24 cellular contexts compared by ENCODE assay signal in the genomic region with DNA sequence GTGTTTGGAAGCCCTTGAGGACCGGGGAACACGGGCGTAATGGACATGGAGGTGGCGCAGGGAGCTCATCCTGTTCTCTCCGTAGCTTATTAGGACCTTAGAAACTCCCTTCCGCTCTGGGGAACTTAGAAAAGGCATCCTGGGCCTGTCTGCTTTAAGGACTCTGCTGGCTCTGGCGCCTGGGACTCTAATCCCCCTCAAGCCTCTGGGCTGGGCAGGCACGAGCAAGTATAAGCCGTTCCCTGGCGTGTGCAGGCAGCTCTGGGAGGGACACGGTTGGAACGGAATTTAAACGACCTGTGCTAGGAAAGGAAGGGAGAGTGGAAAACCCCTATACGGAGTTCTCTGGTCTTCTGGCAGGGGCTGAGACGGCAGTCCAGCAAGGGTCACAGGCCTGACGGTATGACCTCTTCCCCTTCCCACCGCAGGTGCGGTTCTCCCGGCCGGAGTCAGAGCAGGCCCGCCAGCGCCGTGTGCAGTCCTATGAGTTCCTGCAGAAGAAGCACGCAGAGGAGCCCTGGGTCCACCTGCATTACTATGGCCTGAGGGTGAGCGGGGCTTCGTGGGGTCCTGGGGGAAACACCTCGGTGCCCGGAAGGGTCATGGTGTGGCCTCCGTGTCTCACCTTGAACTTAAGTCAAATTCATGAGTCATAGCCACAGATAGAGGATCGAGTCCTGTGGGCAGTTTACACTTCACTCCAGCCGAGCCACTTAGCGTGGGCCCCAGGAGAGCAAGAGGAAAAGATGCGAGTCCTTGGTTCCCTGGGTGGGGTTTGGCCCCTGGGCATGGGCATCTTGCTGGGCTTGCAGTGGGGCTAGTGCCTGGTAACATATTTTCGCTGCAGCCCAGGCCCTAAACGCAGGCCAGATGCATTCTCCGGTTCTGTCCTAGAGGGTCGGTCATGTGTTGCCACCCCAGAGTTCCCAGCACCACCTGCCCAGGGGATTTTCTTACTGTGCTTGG. TPM values are rescaled to one million over a fixed set of nuclear protein-coding genes. Genes with fewer than 3 reads are reported as not detected.
DNase-seq lines count a peak whose midpoint lies in the region; ATAC-seq and TF ChIP-seq lines count a peak whose summit lies in the region.
"Had no signal": no experiment of that assay in that cellular context is flagged by ENCODE, and none has a peak within 500 bp of the region (broad histone marks: within the 10 kb centered on the region; RNA-seq: fewer than 3 reads in every experiment).

No MANE protein-coding gene starts in this region.

- H3K4me3 ChIP-seq in neural progenitor cell, result no peak overlapping the region
- H3K4me3 ChIP-seq: upper lobe of right lung had no signal

- no peaks in the 10 kb centered on the region for H3K79me2 ChIP-seq in neural progenitor cell (ENCODE audit: low read depth)

- H3K9ac ChIP-seq in neural progenitor cell, result no peak overlapping the region

- H3K36me3 ChIP-seq in neural progenitor cell, result no peaks in the 10 kb centered on the region

- H3K27me3 ChIP-seq in CD4-positive, alpha-beta T cell (ENCODE audit: control insufficient read depth, insufficient read depth, low read length), result no peaks in the 10 kb centered on the region
- H3K27me3 ChIP-seq in neural progenitor cell, result no peaks in the 10 kb centered on the region
- H3K27me3 ChIP-seq: neutrophil, upper lobe of right lung had no signal

- H3K27ac Mint-ChIP-seq in CD4-positive, alpha-beta T cell, result peak overlapping the region; percentile 46
- H3K27ac Mint-ChIP-seq in dendritic cell treated with granulocyte-macrophage colony-stimulating factor and Interleukin-4, amounts not matched to agents 40 ng/mL and 50 ng/mL, for 4 days, result peak overlapping the region; percentile 30
- H3K27ac Mint-ChIP-seq in neural progenitor cell, result no peak overlapping the region
- no peak overlapping the region for H3K27ac Mint-ChIP-seq in Calu3 (ENCODE audit: unreplicated experiment)
- H3K27ac Mint-ChIP-seq: activated CD8-positive, alpha-beta T cell treated with anti-CD3 and anti-CD28 coated beads, Interleukin-2, amount 10 ng/mL, durations not matched to agents 7 days and 5 days; activated T-helper 1 cell treated with anti-CD3 and anti-CD28 coated beads, Interleukin-12 subunit alpha, Interleukin-12 subunit beta, Interleukin-2, Interleukin-4 antibody, amounts not matched to agents 30 ng/mL and 10 ng/mL and 1 ng/mL, durations not matched to agents 14 hours and 24 hours and 36 hours; stimulated activated naive CD8-positive, alpha-beta T cell treated with anti-CD3 and anti-CD28 coated beads, Interleukin-15, Interleukin-2, amounts not matched to agents 100 ng/mL and 50 ng/mL, for 24 hours; T-helper 1 cell treated with Interleukin-12 subunit alpha and Interleukin-12 subunit beta and Interleukin-4 antibody, amounts not matched to agents 30 μg/mL and 1 μg/mL, for 36 hours; WTC11 had no signal

- peaks cover 5% of the 10 kb centered on the region for H4K20me1 ChIP-seq in neural progenitor cell (ENCODE audit: low read depth)

- no peak for DNase-seq in CD4-positive, alpha-beta T cell
- DNase-seq in HPDE6-E6E7 (ENCODE audit: extremely low spot score) (peak; percentile 67), neural progenitor cell (ENCODE audit: low spot score) (peak; percentile 49), Calu3 (no peak)
- DNase-seq: activated CD8-positive, alpha-beta T cell treated with anti-CD3 and anti-CD28 coated beads, Interleukin-2, amount 10 ng/mL, durations not matched to agents 7 days and 5 days; CD4-positive, CD25-positive, alpha-beta regulatory T cell; DND-41; foreskin fibroblast; MV-4-11; NCI-H1930; NCI-H446; retina; SIG-M5; stimulated activated CD4-positive, alpha-beta T cell treated with anti-CD3 and anti-CD28 coated beads, Interleukin-15, amount 100 ng/mL, for 24 hours; upper lobe of right lung had no signal

- no peaks in the 10 kb centered on the region for H3K4me1 ChIP-seq in neural progenitor cell
- H3K4me1 ChIP-seq: upper lobe of right lung had no signal

- intact Hi-C loops in CD4-positive, alpha-beta T cell (cut with DNase I, micrococcal nuclease), result no loop called here
- intact Hi-C loops in dendritic cell treated with granulocyte-macrophage colony-stimulating factor and Interleukin-4, amounts not matched to agents 40 ng/mL and 50 ng/mL, for 4 days (cut with micrococcal nuclease), result no loop called here
- intact Hi-C loops in Calu3 (cut with micrococcal nuclease; ENCODE audit: unreplicated experiment), result no loop called here

- no peaks in the 10 kb centered on the region for H3K9me3 Mint-ChIP-seq in CD4-positive, alpha-beta T cell
- no peaks in the 10 kb centered on the region for H3K9me3 Mint-ChIP-seq in dendritic cell treated with granulocyte-macrophage colony-stimulating factor and Interleukin-4, amounts not matched to agents 40 ng/mL and 50 ng/mL, for 4 days
- H3K9me3 Mint-ChIP-seq in neural progenitor cell, result no peaks in the 10 kb centered on the region
- no peaks in the 10 kb centered on the region for H3K9me3 Mint-ChIP-seq in Calu3 (ENCODE audit: low read depth, unreplicated experiment)
- H3K9me3 Mint-ChIP-seq: activated T-helper 1 cell treated with anti-CD3 and anti-CD28 coated beads, Interleukin-12 subunit alpha, Interleukin-12 subunit beta, Interleukin-2, Interleukin-4 antibody, amounts not matched to agents 30 ng/mL and 10 ng/mL and 1 ng/mL, durations not matched to agents 14 hours and 24 hours and 36 hours; stimulated activated naive CD8-positive, alpha-beta T cell treated with anti-CD3 and anti-CD28 coated beads, Interleukin-15, Interleukin-2, amounts not matched to agents 100 ng/mL and 50 ng/mL, for 24 hours; T-helper 1 cell treated with Interleukin-12 subunit alpha and Interleukin-12 subunit beta and Interleukin-4 antibody, amounts not matched to agents 30 μg/mL and 1 μg/mL, for 36 hours; WTC11 had no signal

- H2AFZ ChIP-seq in neural progenitor cell (replicated peaks), result no peak overlapping the region

- TF ChIP-seq CTCF in CD4-positive, alpha-beta T cell (IDR thresholded peaks at IDR 0.05), result no peak
- TF ChIP-seq CTCF in neural progenitor cell (IDR thresholded peaks at IDR 0.05) (no peak), Calu3 (IDR thresholded peaks at IDR 0.05; ENCODE audit: unreplicated experiment) (no peak)

- ATAC-seq in CD4-positive, alpha-beta T cell (ENCODE audit: poor library complexity), result no peak
- no peak for ATAC-seq in GM18867 (IDR thresholded peaks at IDR 0.05; ENCODE audit: unreplicated experiment)
- no peak for ATAC-seq in HG03457 (IDR thresholded peaks at IDR 0.05; ENCODE audit: unreplicated experiment)
- ATAC-seq in HG03139 (IDR thresholded peaks at IDR 0.05; ENCODE audit: unreplicated experiment), result no peak
- ATAC-seq: activated CD8-positive, alpha-beta T cell treated with anti-CD3 and anti-CD28 coated beads, Interleukin-2, amount 10 ng/mL, durations not matched to agents 7 days and 5 days; upper lobe of right lung; WTC11 had no signal

- no peak overlapping the region for H3K27ac ChIP-seq in CD4-positive, alpha-beta T cell (ENCODE audit: low read depth, low read length)
- H3K27ac ChIP-seq in neural progenitor cell, result no peak overlapping the region
- H3K27ac ChIP-seq: neutrophil, upper lobe of right lung had no signal

- no peaks in the 10 kb centered on the region for H3K27me3 Mint-ChIP-seq in CD4-positive, alpha-beta T cell
- no peaks in the 10 kb centered on the region for H3K27me3 Mint-ChIP-seq in dendritic cell treated with granulocyte-macrophage colony-stimulating factor and Interleukin-4, amounts not matched to agents 40 ng/mL and 50 ng/mL, for 4 days
- no peaks in the 10 kb centered on the region for H3K27me3 Mint-ChIP-seq in neural progenitor cell (ENCODE audit: insufficient read depth, low read depth)
- H3K27me3 Mint-ChIP-seq in Calu3 (ENCODE audit: unreplicated experiment), result no peaks in the 10 kb centered on the region
- H3K27me3 Mint-ChIP-seq: CD4-positive, CD25-positive, alpha-beta regulatory T cell; stimulated activated naive CD8-positive, alpha-beta T cell treated with anti-CD3 and anti-CD28 coated beads, Interleukin-15, Interleukin-2, amounts not matched to agents 100 ng/mL and 50 ng/mL, for 24 hours had no signal

- H3F3A ChIP-seq in neural progenitor cell (ENCODE audit: low read depth), result peaks cover 3% of the 10 kb centered on the region

- BruUV-seq in Calu3 (replicated peaks; lab: Mats Ljungman, UMichigan), result no TSS peak

- H3K9me3 ChIP-seq in CD4-positive, alpha-beta T cell (ENCODE audit: control insufficient read depth, low read length), result no peaks in the 10 kb centered on the region
- H3K9me3 ChIP-seq in neural progenitor cell (ENCODE audit: low read depth), result no peaks in the 10 kb centered on the region
- H3K9me3 ChIP-seq: neutrophil, upper lobe of right lung had no signal

- CTCF ChIA-PET in CD4-positive, alpha-beta T cell (lab: Charles Lee), result no interaction called here
- CTCF ChIA-PET in Calu3 (lab: Charles Lee), result no interaction called here

- H3K4me3 Mint-ChIP-seq in CD4-positive, alpha-beta T cell, result no peak overlapping the region
- no peak overlapping the region for H3K4me3 Mint-ChIP-seq in dendritic cell treated with granulocyte-macrophage colony-stimulating factor and Interleukin-4, amounts not matched to agents 40 ng/mL and 50 ng/mL, for 4 days
- no peak overlapping the region for H3K4me3 Mint-ChIP-seq in neural progenitor cell
- no peak overlapping the region for H3K4me3 Mint-ChIP-seq in Calu3 (ENCODE audit: low read depth, unreplicated experiment)
- H3K4me3 Mint-ChIP-seq: activated CD8-positive, alpha-beta T cell treated with anti-CD3 and anti-CD28 coated beads, Interleukin-2, amount 10 ng/mL, durations not matched to agents 7 days and 5 days; activated T-helper 1 cell treated with anti-CD3 and anti-CD28 coated beads, Interleukin-12 subunit alpha, Interleukin-12 subunit beta, Interleukin-2, Interleukin-4 antibody, amounts not matched to agents 30 ng/mL and 10 ng/mL and 1 ng/mL, durations not matched to agents 14 hours and 24 hours and 36 hours; stimulated activated naive CD8-positive, alpha-beta T cell treated with anti-CD3 and anti-CD28 coated beads, Interleukin-15, Interleukin-2, amounts not matched to agents 100 ng/mL and 50 ng/mL, for 24 hours; T-helper 1 cell treated with Interleukin-12 subunit alpha and Interleukin-12 subunit beta and Interleukin-4 antibody, amounts not matched to agents 30 μg/mL and 1 μg/mL, for 36 hours; WTC11 had no signal

- H3K4me2 ChIP-seq in neural progenitor cell, result no peak overlapping the region

- H3K4me1 Mint-ChIP-seq in CD4-positive, alpha-beta T cell (ENCODE audit: low read depth), result no peaks in the 10 kb centered on the region
- no peaks in the 10 kb centered on the region for H3K4me1 Mint-ChIP-seq in dendritic cell treated with granulocyte-macrophage colony-stimulating factor and Interleukin-4, amounts not matched to agents 40 ng/mL and 50 ng/mL, for 4 days (ENCODE audit: low read depth)
- H3K4me1 Mint-ChIP-seq in neural progenitor cell (no peaks in the 10 kb centered on the region), Calu3 (ENCODE audit: low read depth, unreplicated experiment) (no peaks in the 10 kb centered on the region)
- H3K4me1 Mint-ChIP-seq: WTC11 had no signal

- H3K36me3 Mint-ChIP-seq in CD4-positive, alpha-beta T cell (ENCODE audit: low read depth), result peaks cover 85% of the 10 kb centered on the region
- peaks cover 94% of the 10 kb centered on the region for H3K36me3 Mint-ChIP-seq in dendritic cell treated with granulocyte-macrophage colony-stimulating factor and Interleukin-4, amounts not matched to agents 40 ng/mL and 50 ng/mL, for 4 days (ENCODE audit: low read depth)
- peaks cover 10% of the 10 kb centered on the region for H3K36me3 Mint-ChIP-seq in neural progenitor cell
- peaks cover 82% of the 10 kb centered on the region for H3K36me3 Mint-ChIP-seq in Calu3 (ENCODE audit: insufficient read depth, unreplicated experiment)

- POLR2A ChIA-PET in CD4-positive, alpha-beta T cell (lab: Charles Lee), result no interaction called here

RNA-seq across cellular contexts. Expression of gene POLR3E, which starts 17.7 kb away (rescaled TPM):
- 100 to 1,000 TPM; 239 to 242 TPM for total RNA-seq in CD4-positive, alpha-beta T cell
- total RNA-seq in neural progenitor cell (ENCODE audit: low replicate concordance) (55.1 and 91.3 TPM in 2 replicates), Calu3 (2022) (95.2 and 96.4 TPM in 2 replicates)

RNA-seq across cellular contexts. Expression of gene CDR2, which starts 59.5 kb away (rescaled TPM):
- total RNA-seq in CD4-positive, alpha-beta T cell, result 100 to 1,000 TPM; 104 to 113 TPM
- total RNA-seq in neural progenitor cell (ENCODE audit: low replicate concordance) (20.4 and 28.0 TPM in 2 replicates), Calu3 (2022) (76.2 and 78.9 TPM in 2 replicates)

Comparison
In these comparisons a context has a peak if more than half of its experiments do, and no peak if none do; other contexts are left out.
1. DNase-seq: peak in HPDE6-E6E7 (single experiment) and neural progenitor cell (single experiment); none in CD4-positive, alpha-beta T cell (0 of 10) and Calu3 (single experiment).
2. H3K27ac Mint-ChIP-seq: peak in CD4-positive, alpha-beta T cell (single experiment) and dendritic cell treated with granulocyte-macrophage colony-stimulating factor and Interleukin-4, amounts not matched to agents 40 ng/mL and 50 ng/mL, for 4 days (single experiment); none in neural progenitor cell (single experiment) and Calu3 (single experiment).